Comparison of ENCODE assay signal across 17 cellular contexts in the genomic region with DNA sequence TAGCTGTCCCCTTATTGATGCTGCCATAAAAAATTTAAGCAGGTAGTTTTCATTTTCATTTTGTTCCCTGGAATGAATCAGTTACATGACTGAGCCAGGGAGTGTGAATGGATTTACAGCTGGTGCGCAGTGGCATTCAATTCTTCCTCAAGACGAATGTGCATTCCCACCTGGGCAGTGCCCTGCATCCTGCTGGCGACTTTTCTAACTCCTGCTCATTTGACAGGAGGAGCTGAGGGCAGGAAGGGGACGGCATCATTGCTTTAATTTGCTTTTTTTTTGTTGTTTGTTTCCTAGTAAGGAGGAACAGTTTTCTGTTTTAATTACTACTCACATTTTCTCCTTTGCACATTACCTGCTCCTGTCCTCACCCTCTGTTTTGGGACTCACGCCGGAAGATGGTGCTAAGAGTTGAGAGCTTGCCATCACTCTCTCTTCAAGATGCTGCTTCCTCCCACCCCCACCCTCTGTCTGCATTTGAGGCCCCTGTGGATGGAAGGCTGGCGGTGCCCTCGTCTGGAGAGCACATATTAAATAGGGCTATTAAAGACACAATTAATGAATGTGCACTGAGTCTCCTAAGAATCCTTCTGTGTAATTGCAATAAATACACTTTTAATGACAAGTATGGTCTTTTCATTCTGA. TPM values are rescaled to one million over a fixed set of nuclear protein-coding genes. Genes with fewer than 3 reads are reported as not detected.
"Had no signal": no experiment of that assay in that cellular context is flagged by ENCODE, and none has a peak within 500 bp of the region (broad histone marks: within the 10 kb centered on the region; RNA-seq: fewer than 3 reads in every experiment).

No MANE protein-coding gene starts in this region.

- H3K4me3 ChIP-seq: hepatocyte, right lobe of liver had no signal

- H3K9me3 ChIP-seq: right lobe of liver had no signal

- H3K36me3 ChIP-seq: brain microvascular endothelial cell, right lobe of liver had no signal

- H3K27me3 ChIP-seq: hepatocyte, right lobe of liver had no signal

- H3K27ac ChIP-seq: brain microvascular endothelial cell, hepatocyte, right lobe of liver had no signal

- ATAC-seq: activated CD8-positive, alpha-beta T cell treated with anti-CD3 and anti-CD28 coated beads, Interleukin-2, amount 10 ng/mL, durations not matched to agents 7 days and 5 days; activated naive CD4-positive, alpha-beta T cell treated with anti-CD3 and anti-CD28 coated beads, Interleukin-2, amount 50 U/mL, for 72 hours; activated T-helper 17 cell treated with anti-CD3 and anti-CD28 coated beads, Interleukin-2, amount 50 U/mL, for 72 hours; right lobe of liver; WTC11 had no signal

- H3K4me1 ChIP-seq: right lobe of liver had no signal

- DNase-seq: activated CD4-positive, alpha-beta T cell treated with anti-CD3 and anti-CD28 coated beads for 48 hours; activated CD8-positive, alpha-beta T cell treated with anti-CD3 and anti-CD28 coated beads, Interleukin-2, amount 10 ng/mL, durations not matched to agents 7 days and 5 days; amniotic stem cell; brain microvascular endothelial cell; cerebellar nuclear complex; dermis blood vessel endothelial cell; erythroblast; midbrain; naive B cell; stimulated activated CD4-positive, alpha-beta T cell treated with anti-CD3 and anti-CD28 coated beads, Interleukin-12 subunit alpha, Interleukin-12 subunit beta, amount 100 ng/mL, for 4 hours; stimulated activated naive CD4-positive, alpha-beta T cell; trophoblast cell had no signal

RNA-seq across cellular contexts. Expression of a gene that starts 35.8 kb away (rescaled TPM):
- total RNA-seq: activated CD8-positive, alpha-beta T cell treated with anti-CD3 and anti-CD28 coated beads, Interleukin-2, amount 10 ng/mL, durations not matched to agents 7 days and 5 days; activated naive CD4-positive, alpha-beta T cell treated with anti-CD3 and anti-CD28 coated beads, Interleukin-2, amount 50 U/mL, for 72 hours; activated T-helper 17 cell treated with anti-CD3 and anti-CD28 coated beads, Interleukin-2, amount 50 U/mL, for 72 hours; dermis blood vessel endothelial cell; right lobe of liver; WTC11 had no signal
